Comparison of ENCODE assay signal across 12 cellular contexts in the genomic region with DNA sequence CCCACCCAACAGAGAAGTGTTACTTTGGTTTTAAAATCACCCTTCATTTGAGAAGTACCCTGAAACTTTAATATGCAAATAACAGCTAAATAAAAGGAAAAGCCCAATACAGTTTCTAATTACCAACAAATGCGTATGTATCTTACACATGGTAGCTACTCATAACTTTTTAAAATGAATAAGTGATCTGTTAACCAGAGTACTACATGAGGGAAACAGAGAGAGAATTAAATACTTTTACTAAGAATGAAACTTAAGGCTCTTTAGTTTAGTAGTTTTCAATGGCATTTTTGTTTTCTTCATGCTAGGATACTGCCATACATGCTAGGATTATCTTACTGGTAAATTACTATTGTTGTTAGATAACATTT. TPM values are rescaled to one million over a fixed set of nuclear protein-coding genes. Genes with fewer than 3 reads are reported as not detected.
DNase-seq lines count a peak whose midpoint lies in the region; ATAC-seq, FAIRE-seq and TF ChIP-seq lines count a peak whose summit lies in the region.
"Had no signal": no experiment of that assay in that cellular context is flagged by ENCODE, and none has a peak within 500 bp of the region (broad histone marks: within the 10 kb centered on the region; RNA-seq: fewer than 3 reads in every experiment).

No MANE protein-coding gene starts in this region.

- intact Hi-C loops in activated CD4-positive, alpha-beta memory T cell treated with anti-CD3 and anti-CD28 coated beads for 36 hours (cut with micrococcal nuclease) = loop anchor here (5.0 kb wide), 3 partner anchors 104 to 756 kb away; a partner anchor contains a TSS
- intact Hi-C loops in K562 (cut with micrococcal nuclease) (loop anchor here (5.0 kb wide), 1 partner anchor 41 kb away; no protein-coding TSS in a partner anchor), MCF 10A (cut with micrococcal nuclease) (loop anchor here (5.0 kb wide), 1 partner anchor 46 kb away; no protein-coding TSS in a partner anchor)

- H4K20me1 ChIP-seq in K562 (replicated peaks; ENCODE audit: control insufficient read depth, insufficient read depth, low read length) = no peaks in the 10 kb centered on the region

- no peak overlapping the region for H3K4me3 Mint-ChIP-seq in activated CD4-positive, alpha-beta memory T cell treated with anti-CD3 and anti-CD28 coated beads for 36 hours
- H3K4me3 Mint-ChIP-seq in activated CD4-positive, alpha-beta memory T cell treated with anti-CD3 and anti-CD28 coated beads, Interleukin-2, amount 10 ng/mL, durations not matched to agents 7 days and 5 days = no peak overlapping the region
- no peak overlapping the region for H3K4me3 Mint-ChIP-seq in stimulated activated memory B cell treated with anti-CD40 and anti-IgM and Interleukin-4, amounts not matched to agents 10 μg/mL and 1 μg/mL and 100 μg/mL, for 72 hours
- no peak overlapping the region for H3K4me3 Mint-ChIP-seq in MCF 10A (ENCODE audit: unreplicated experiment)

- no peaks in the 10 kb centered on the region for H3K36me3 ChIP-seq in K562 (ENCODE audit: control insufficient read depth, insufficient read depth, low read length)

- no peak for TF ChIP-seq POLR2A in K562 (conservative IDR thresholded peaks at IDR 0.05)

- no TSS peak for BruUV-seq in K562 (replicated peaks; lab: Mats Ljungman, UMichigan)
- no TSS peak for BruUV-seq in MCF 10A (replicated peaks; lab: Mats Ljungman, UMichigan)

- peaks cover 60% of the 10 kb centered on the region for H3K4me1 Mint-ChIP-seq in activated CD4-positive, alpha-beta memory T cell treated with anti-CD3 and anti-CD28 coated beads for 36 hours (ENCODE audit: low read depth)
- peaks cover 46% of the 10 kb centered on the region for H3K4me1 Mint-ChIP-seq in activated CD4-positive, alpha-beta memory T cell treated with anti-CD3 and anti-CD28 coated beads, Interleukin-2, amount 10 ng/mL, durations not matched to agents 7 days and 5 days
- peaks cover 52% of the 10 kb centered on the region for H3K4me1 Mint-ChIP-seq in stimulated activated memory B cell treated with anti-CD40 and anti-IgM and Interleukin-4, amounts not matched to agents 10 μg/mL and 1 μg/mL and 100 μg/mL, for 72 hours
- H3K4me1 Mint-ChIP-seq in MCF 10A (ENCODE audit: insufficient read depth, unreplicated experiment) = peaks cover 30% of the 10 kb centered on the region

- TF ChIP-seq CTCF in K562 (IDR thresholded peaks at IDR 0.05 in 2 of 3, conservative IDR thresholded peaks at IDR 0.05 in 1 of 3; ENCODE audit: insufficient read depth in 2 of 3, low read depth in 1 of 3, low read length in 3 of 3) = no peak
- TF ChIP-seq CTCF in MCF 10A (IDR thresholded peaks at IDR 0.05; ENCODE audit: unreplicated experiment) = no peak

- peak overlapping the region; percentile 89 for H3K27ac Mint-ChIP-seq in activated CD4-positive, alpha-beta memory T cell treated with anti-CD3 and anti-CD28 coated beads for 36 hours
- no peak overlapping the region for H3K27ac Mint-ChIP-seq in activated CD4-positive, alpha-beta memory T cell treated with anti-CD3 and anti-CD28 coated beads, Interleukin-2, amount 10 ng/mL, durations not matched to agents 7 days and 5 days
- peak overlapping the region; percentile 87 for H3K27ac Mint-ChIP-seq in stimulated activated memory B cell treated with anti-CD40 and anti-IgM and Interleukin-4, amounts not matched to agents 10 μg/mL and 1 μg/mL and 100 μg/mL, for 72 hours
- H3K27ac Mint-ChIP-seq in MCF 10A (ENCODE audit: low read depth, unreplicated experiment) = no peak overlapping the region

- H2AFZ ChIP-seq in K562 (ENCODE audit: low read depth, low read length) = peak overlapping the region; percentile 82

- no peaks in the 10 kb centered on the region for H3K36me3 Mint-ChIP-seq in activated CD4-positive, alpha-beta memory T cell treated with anti-CD3 and anti-CD28 coated beads for 36 hours
- peaks cover 7% of the 10 kb centered on the region for H3K36me3 Mint-ChIP-seq in activated CD4-positive, alpha-beta memory T cell treated with anti-CD3 and anti-CD28 coated beads, Interleukin-2, amount 10 ng/mL, durations not matched to agents 7 days and 5 days (ENCODE audit: low read depth)
- no peaks in the 10 kb centered on the region for H3K36me3 Mint-ChIP-seq in stimulated activated memory B cell treated with anti-CD40 and anti-IgM and Interleukin-4, amounts not matched to agents 10 μg/mL and 1 μg/mL and 100 μg/mL, for 72 hours
- no peaks in the 10 kb centered on the region for H3K36me3 Mint-ChIP-seq in MCF 10A (ENCODE audit: insufficient read depth, unreplicated experiment)

- DNase-seq in activated CD4-positive, alpha-beta memory T cell treated with anti-CD3 and anti-CD28 coated beads for 36 hours = no peak
- DNase-seq in activated CD4-positive, alpha-beta memory T cell treated with anti-CD3 and anti-CD28 coated beads, Interleukin-2, amount 10 ng/mL, durations not matched to agents 7 days and 5 days = no peak
- DNase-seq in K562 (ENCODE audit: extremely low read depth in 1 of 4, low spot score in 3 of 4) (no peak), MCF 10A (ENCODE audit: unreplicated experiment) (no peak), NCI-H345 (lab: John Stamatoyannopoulos, UW) (no peak)
- DNase-seq: activated CD4-positive, alpha-beta T cell treated with anti-CD3 and anti-CD28 coated beads for 1 hour; MM.1S; NCI-H524 treated with DMSO at 0.1 percent for 48 hours had no signal

- TF ChIP-seq EP300 in K562 (IDR thresholded peaks at IDR 0.05; ENCODE audit: low read length) = no peak

- TF ChIP-seq RAD21 in K562 (CRISPR knock-in tag; conservative IDR thresholded peaks at IDR 0.05 in 1 of 2, IDR thresholded peaks at IDR 0.05 in 1 of 2) = no peak

- no peaks in the 10 kb centered on the region for H3K9me3 Mint-ChIP-seq in activated CD4-positive, alpha-beta memory T cell treated with anti-CD3 and anti-CD28 coated beads for 36 hours
- no peaks in the 10 kb centered on the region for H3K9me3 Mint-ChIP-seq in activated CD4-positive, alpha-beta memory T cell treated with anti-CD3 and anti-CD28 coated beads, Interleukin-2, amount 10 ng/mL, durations not matched to agents 7 days and 5 days
- no peaks in the 10 kb centered on the region for H3K9me3 Mint-ChIP-seq in stimulated activated memory B cell treated with anti-CD40 and anti-IgM and Interleukin-4, amounts not matched to agents 10 μg/mL and 1 μg/mL and 100 μg/mL, for 72 hours
- no peaks in the 10 kb centered on the region for H3K9me3 Mint-ChIP-seq in MCF 10A (ENCODE audit: unreplicated experiment)

- in situ Hi-C loops in K562 (cut with MboI) = loop anchor here (5.0 kb wide), 1 partner anchor 71 kb away; no protein-coding TSS in a partner anchor

- CTCF ChIA-PET in activated CD4-positive, alpha-beta memory T cell treated with anti-CD3 and anti-CD28 coated beads for 36 hours (lab: Charles Lee) = interaction anchor here (1.1 to 3.0 kb wide), 11 partner anchors 13 to 587 kb away, joined by 3 to 13 read pairs (median 5); a partner anchor contains a TSS
- CTCF ChIA-PET in activated CD4-positive, alpha-beta memory T cell treated with anti-CD3 and anti-CD28 coated beads, Interleukin-2, amount 10 ng/mL, durations not matched to agents 7 days and 5 days (lab: Charles Lee) = interaction anchor here (1.2 to 2.3 kb wide), 3 partner anchors 21 to 120 kb away, joined by 3 to 13 read pairs (median 5); no protein-coding TSS in a partner anchor
- CTCF ChIA-PET in K562 (lab: Yijun Ruan, JAX; ENCODE audit: low intra/inter-chr PET ratio) = no interaction called here
- CTCF ChIA-PET in MCF 10A (lab: Yijun Ruan, JAX) = interaction anchor here (0.6 kb wide), 2 partner anchors 76 to 236 kb away, joined by 3 read pairs; no protein-coding TSS in a partner anchor

- no peak overlapping the region for H3K4me3 ChIP-seq in K562

- H3K4me1 ChIP-seq in K562 (replicated peaks in 1 of 2; ENCODE audit: control insufficient read depth in 2 of 2, insufficient read depth in 2 of 2, low read length in 2 of 2) = peaks cover 0 to 36% of the 10 kb centered on the region in 2 experiments; a peak in 4 of 5 replicates

- WGBS in K562 (ENCODE audit: insufficient coverage, low coverage, missing lambda C conversion rate) = 22% methylated on average over 1 of the region's 1 CpG

- no peak for FAIRE-seq in K562 (lab: Jason Lieb, UNC)
- FAIRE-seq: H1 had no signal

- H3K9me1 ChIP-seq in K562 (ENCODE audit: control insufficient read depth, insufficient read depth, low read length) = no peaks in the 10 kb centered on the region

- H3K27me3 ChIP-seq in K562 (ENCODE audit: control insufficient read depth in 2 of 2, insufficient read depth in 2 of 2, low read length in 2 of 2) = no peaks in the 10 kb centered on the region

- no peaks in the 10 kb centered on the region for H3K9me3 ChIP-seq in K562 (replicated peaks; ENCODE audit: control insufficient read depth, insufficient read depth, low read depth, low read length)

- H3K4me2 ChIP-seq in K562 (ENCODE audit: insufficient read depth, low read length) = peak overlapping the region; percentile 80

- no peaks in the 10 kb centered on the region for H3K27me3 Mint-ChIP-seq in activated CD4-positive, alpha-beta memory T cell treated with anti-CD3 and anti-CD28 coated beads for 36 hours
- H3K27me3 Mint-ChIP-seq in activated CD4-positive, alpha-beta memory T cell treated with anti-CD3 and anti-CD28 coated beads, Interleukin-2, amount 10 ng/mL, durations not matched to agents 7 days and 5 days = peaks cover 50% of the 10 kb centered on the region
- no peaks in the 10 kb centered on the region for H3K27me3 Mint-ChIP-seq in stimulated activated memory B cell treated with anti-CD40 and anti-IgM and Interleukin-4, amounts not matched to agents 10 μg/mL and 1 μg/mL and 100 μg/mL, for 72 hours
- no peaks in the 10 kb centered on the region for H3K27me3 Mint-ChIP-seq in MCF 10A (ENCODE audit: insufficient read depth, unreplicated experiment)

- peak overlapping the region in 1 of 2 experiments; percentile 71; a peak in 1 of 4 replicates for H3K9ac ChIP-seq in K562 (ENCODE audit: insufficient read depth in 1 of 2, low read depth in 2 of 2, low read length in 2 of 2)

- peak overlapping the region; percentile 85 for H3K27ac ChIP-seq in K562 (ENCODE audit: extremely low read depth, low read depth, low read length)

- 0 out of 3 replicates have a peak, but pooled peaks cover 3% of the 10 kb centered on the region for H3K79me2 ChIP-seq in K562 (ENCODE audit: control insufficient read depth, insufficient read depth, low read length)

- peak; percentile 40 for ATAC-seq in HG03354 (IDR thresholded peaks at IDR 0.05; ENCODE audit: poor library complexity, severe bottlenecking, unreplicated experiment)
- ATAC-seq in K562 = no peak
- no peak for ATAC-seq in stimulated activated memory B cell treated with anti-CD40 and anti-IgM and Interleukin-4, amounts not matched to agents 10 μg/mL and 1 μg/mL and 100 μg/mL, for 72 hours
- no peak for ATAC-seq in HG02763 (IDR thresholded peaks at IDR 0.05; ENCODE audit: unreplicated experiment)

- POLR2A ChIA-PET in activated CD4-positive, alpha-beta memory T cell treated with anti-CD3 and anti-CD28 coated beads for 36 hours (lab: Charles Lee) = interaction anchor here (1.1 to 3.4 kb wide), 10 partner anchors 14 to 109 kb away, joined by 3 to 62 read pairs (median 6); a partner anchor contains a TSS
- POLR2A ChIA-PET in activated CD4-positive, alpha-beta memory T cell treated with anti-CD3 and anti-CD28 coated beads, Interleukin-2, amount 10 ng/mL, durations not matched to agents 7 days and 5 days (lab: Charles Lee) = interaction anchor here (0.7 to 5.1 kb wide), 7 partner anchors 11 to 47 kb away, joined by 3 to 298 read pairs (median 9); a partner anchor contains a TSS
- POLR2A ChIA-PET in K562 (lab: Yijun Ruan, JAX) (interaction anchor here (0.7 to 2.0 kb wide), 7 partner anchors 10 to 759 kb away, joined by 3 to 16 read pairs (median 3); a partner anchor contains a TSS), MCF 10A (lab: Yijun Ruan, JAX) (interaction anchor here (0.9 to 4.2 kb wide), 10 partner anchors 7 to 72 kb away, joined by 3 to 55 read pairs (median 6); a partner anchor contains a TSS)

RNA-seq across cellular contexts. Expression of a gene that starts 39.1 kb away (rescaled TPM):
- total RNA-seq in activated CD4-positive, alpha-beta memory T cell treated with anti-CD3 and anti-CD28 coated beads for 36 hours = 10 to 100 TPM; 65.1 to 65.4 TPM
- 10 to 100 TPM; 73.5 to 73.7 TPM for total RNA-seq in activated CD4-positive, alpha-beta memory T cell treated with anti-CD3 and anti-CD28 coated beads, Interleukin-2, amount 10 ng/mL, durations not matched to agents 7 days and 5 days
- 68.8 and 169 TPM in 2 replicates for total RNA-seq in K562 (2011; cell fraction: chromatin; rRNA removed; ENCODE audit: low replicate concordance)
- 39.4 and 41.1 TPM in 2 replicates for total RNA-seq in K562 (2011; cell fraction: nucleolus; rRNA removed)
- 97.2 and 188 TPM in 2 replicates for total RNA-seq in K562 (2011; cell fraction: nucleoplasm; rRNA removed)
- 18.6 and 20.2 TPM in 2 replicates for total RNA-seq in K562 (2014; rRNA removed)
- 31.6 and 35.8 TPM in 2 replicates for total RNA-seq in K562 (2014; rRNA removed; fragmentation: Illumina TruSeq; extraction: Trizol)
- 37.2 and 44.0 TPM in 2 replicates for total RNA-seq in K562 (2015; rRNA removed; fragmentation: Illumina TruSeq; extraction: Trizol)
- total RNA-seq in K562 (2021) = 24.5 and 28.1 TPM in 2 replicates
- 20.5 and 22.2 TPM in 2 replicates for polyA plus RNA-seq in K562 (2011; rRNA removed)
- 1.8 and 5.1 TPM in 2 replicates for polyA plus RNA-seq in K562 (2011; cell fraction: cytosol; rRNA removed)
- polyA plus RNA-seq in K562 (2011; cell fraction: nucleus; rRNA removed) = 56.5 and 66.5 TPM in 2 replicates
- polyA plus RNA-seq in K562 (2012) = 10.8 and 12.9 TPM in 2 replicates
- polyA plus RNA-seq in K562 (2014; fragmentation: Illumina TruSeq; extraction: Trizol) = 15.6 and 17.1 TPM in 2 replicates
- polyA plus RNA-seq in K562 (2014; fragmentation: Nextera tagmentation; extraction: Ambion mirVana) = 10 to 100 TPM; 12.8 to 14.9 TPM
- polyA plus RNA-seq in K562 (2014; rRNA removed) = 13.9 and 15.4 TPM in 2 replicates
- polyA minus RNA-seq in K562 (2011; rRNA and poly(A)+ RNA removed) = 46.2 and 78.7 TPM in 2 replicates
- polyA minus RNA-seq in K562 (2011; cell fraction: cytosol; rRNA and poly(A)+ RNA removed) = 11.1 and 11.5 TPM in 2 replicates
- polyA minus RNA-seq in K562 (2011; cell fraction: nucleus; rRNA and poly(A)+ RNA removed) = 101 and 194 TPM in 2 replicates
- 81.8 and 96.3 TPM in 2 replicates for total RNA-seq in MCF 10A (2022)

Comparison
In these comparisons a context has a peak if more than half of its experiments do, and no peak if none do; other contexts are left out.
1. H3K27ac Mint-ChIP-seq: peak in activated CD4-positive, alpha-beta memory T cell treated with anti-CD3 and anti-CD28 coated beads for 36 hours (single experiment) and stimulated activated memory B cell treated with anti-CD40 and anti-IgM and Interleukin-4, amounts not matched to agents 10 μg/mL and 1 μg/mL and 100 μg/mL, for 72 hours (single experiment); none in activated CD4-positive, alpha-beta memory T cell treated with anti-CD3 and anti-CD28 coated beads, Interleukin-2, amount 10 ng/mL, durations not matched to agents 7 days and 5 days (single experiment) and MCF 10A (single experiment).